ENCODE assay signal across 1 cellular context in the genomic region with DNA sequence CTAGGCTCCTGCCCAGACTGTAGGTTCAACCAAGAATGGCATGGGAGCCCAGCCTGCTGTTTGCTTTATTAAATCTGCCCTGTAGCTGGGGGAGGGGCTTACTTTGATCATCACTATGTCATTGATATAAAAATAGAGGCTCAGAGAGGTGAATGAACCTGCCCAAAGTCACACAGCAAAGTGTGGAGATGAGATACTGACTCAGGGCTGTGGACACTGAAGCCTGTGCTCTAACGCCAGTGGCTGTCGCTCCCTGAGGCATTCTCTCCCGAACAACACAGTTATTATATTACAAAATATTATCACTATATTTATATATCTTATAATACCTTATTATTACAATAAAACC.
TF ChIP-seq lines count a peak whose summit lies in the region.

No MANE protein-coding gene starts in this region.

TF ChIP-seq in HepG2, 621 proteins besides CTCF, POLR2A, EP300 and RAD21:
- TF ChIP-seq JUND (CRISPR knock-in tag; IDR thresholded peaks at IDR 0.05) = no peak
- TF ChIP-seq ISX (CRISPR knock-in tag; conservative IDR thresholded peaks at IDR 0.05) = no peak
- TF ChIP-seq ZNF768 (CRISPR knock-in tag; IDR thresholded peaks at IDR 0.05) = peak; percentile 63; the same call in 1 of the 2 replicates
- no peak for TF ChIP-seq ZNF224 (CRISPR knock-in tag; IDR thresholded peaks at IDR 0.05)
